8 cellular contexts compared by ENCODE assay signal in the genomic region with DNA sequence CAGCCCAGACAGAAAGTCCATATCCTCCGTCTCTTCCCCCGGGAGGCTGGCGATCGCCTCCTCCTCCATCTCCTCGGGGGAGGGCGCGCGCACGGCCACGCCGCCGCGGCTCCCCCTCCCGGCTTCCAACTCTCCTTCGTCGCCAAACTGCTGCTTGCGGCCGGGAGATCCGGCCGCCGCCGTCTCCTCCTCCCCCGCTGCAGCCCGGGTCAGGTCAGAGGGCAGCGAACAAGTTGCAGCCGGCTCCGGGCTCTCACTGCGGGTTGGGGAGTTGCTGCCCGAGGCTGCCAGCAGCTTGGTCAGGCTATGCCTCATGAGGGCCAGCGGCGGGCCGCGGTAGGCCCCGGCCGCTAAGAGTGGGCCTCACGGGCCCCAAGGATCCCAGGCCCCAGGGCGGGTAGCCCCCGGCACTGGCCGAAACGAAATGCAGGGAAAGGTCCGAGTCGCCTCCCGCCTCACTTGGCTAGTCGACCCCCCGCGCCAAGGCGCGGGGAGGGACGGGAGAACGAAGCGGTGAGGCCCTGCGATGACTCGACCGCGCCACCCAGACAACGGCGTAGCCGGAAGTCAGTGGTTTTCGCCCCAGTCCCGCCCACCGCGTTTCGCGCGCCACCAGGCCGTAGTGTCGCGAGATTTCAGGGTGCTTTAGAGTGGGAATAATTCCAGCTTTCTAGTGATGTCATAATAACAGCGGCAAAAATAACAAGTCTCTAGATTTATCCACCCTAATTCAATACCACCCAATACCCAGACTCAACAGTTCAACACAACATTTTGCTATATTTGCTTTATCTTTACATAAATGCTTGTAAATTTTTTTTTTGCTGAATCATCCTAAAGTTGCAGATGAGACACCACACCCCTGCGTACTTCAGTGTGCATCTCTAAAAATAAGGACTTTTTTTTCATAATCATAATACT. TPM values are rescaled to one million over a fixed set of nuclear protein-coding genes. Genes with fewer than 3 reads are reported as not detected.
DNase-seq lines count a peak whose midpoint lies in the region; FAIRE-seq and TF ChIP-seq lines count a peak whose summit lies in the region.

A gene with protein sequence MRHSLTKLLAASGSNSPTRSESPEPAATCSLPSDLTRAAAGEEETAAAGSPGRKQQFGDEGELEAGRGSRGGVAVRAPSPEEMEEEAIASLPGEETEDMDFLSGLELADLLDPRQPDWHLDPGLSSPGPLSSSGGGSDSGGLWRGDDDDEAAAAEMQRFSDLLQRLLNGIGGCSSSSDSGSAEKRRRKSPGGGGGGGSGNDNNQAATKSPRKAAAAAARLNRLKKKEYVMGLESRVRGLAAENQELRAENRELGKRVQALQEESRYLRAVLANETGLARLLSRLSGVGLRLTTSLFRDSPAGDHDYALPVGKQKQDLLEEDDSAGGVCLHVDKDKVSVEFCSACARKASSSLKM (minus strand): TSS at position 569 of the 921 bp plus-strand sequence. CDS start 254 bp downstream, at position 315.

- H3K36me3 Mint-ChIP-seq in activated naive CD4-positive, alpha-beta T cell treated with anti-CD3 and anti-CD28 coated beads for 36 hours (ENCODE audit: low read depth) = peaks cover 39% of the 10 kb centered on the region

- FAIRE-seq in frontal cortex (lab: Jason Lieb, UNC) = no peak

- peak within 1 kb of the TSS; percentile 92 for H3K27ac ChIP-seq in neutrophil
- H3K27ac ChIP-seq in substantia nigra (ENCODE audit: low read depth, low read length, poor library complexity, severe bottlenecking) = peak within 1 kb of the TSS; percentile 96

- no peaks in the 10 kb centered on the region for H3K9me3 Mint-ChIP-seq in activated naive CD4-positive, alpha-beta T cell treated with anti-CD3 and anti-CD28 coated beads for 36 hours

- H3K9me3 ChIP-seq in neutrophil = no peaks in the 10 kb centered on the region

- peaks cover 23 to 28% of the 10 kb centered on the region in 2 experiments for H3K4me1 ChIP-seq in neutrophil (ENCODE audit: control insufficient read depth in 1 of 2, insufficient read depth in 1 of 2, low read depth in 1 of 2, low read length in 1 of 2)

- H3K36me3 ChIP-seq in neutrophil = peaks cover 8% of the 10 kb centered on the region

- peak within 1 kb of the TSS; percentile 96 for H3K27ac Mint-ChIP-seq in activated naive CD4-positive, alpha-beta T cell treated with anti-CD3 and anti-CD28 coated beads for 36 hours

- CTCF ChIA-PET in activated naive CD4-positive, alpha-beta T cell treated with anti-CD3 and anti-CD28 coated beads for 36 hours (lab: Charles Lee) = interaction anchor here (0.6 to 1.9 kb wide), 4 partner anchors 35 to 151 kb away, joined by 3 to 4 read pairs (median 3); no protein-coding TSS in a partner anchor

- no peaks in the 10 kb centered on the region for H3K27me3 Mint-ChIP-seq in activated naive CD4-positive, alpha-beta T cell treated with anti-CD3 and anti-CD28 coated beads for 36 hours (ENCODE audit: low read depth)

- no peaks in the 10 kb centered on the region for H3K27me3 ChIP-seq in neutrophil

- H3K4me3 ChIP-seq in HFF-Myc (replicated peaks; ENCODE audit: low read depth, low read length) (peak within 1 kb of the TSS; percentile 75), neutrophil (ENCODE audit: low read depth in 1 of 2, low read length in 1 of 2) (peak within 1 kb of the TSS; percentile 89 to 95)

- peaks cover 23% of the 10 kb centered on the region for H3K4me1 Mint-ChIP-seq in activated naive CD4-positive, alpha-beta T cell treated with anti-CD3 and anti-CD28 coated beads for 36 hours (ENCODE audit: low read depth)

- peak; percentile 94 for DNase-seq in GM03348 (ENCODE audit: low spot score)
- DNase-seq in HFF-Myc (ENCODE audit: extremely low read depth, low read depth) = peak; percentile 79
- DNase-seq in NAMALWA (ENCODE audit: low spot score) = peak; percentile 97
- DNase-seq in SK-N-DZ (ENCODE audit: low spot score) = peak; percentile 95
- DNase-seq in activated naive CD4-positive, alpha-beta T cell treated with anti-CD3 and anti-CD28 coated beads for 36 hours = peak; percentile 98
- DNase-seq in frontal cortex (ENCODE audit: low spot score in 2 of 2) = peak; percentile 90 to 91
- DNase-seq in substantia nigra (lab: John Stamatoyannopoulos, UW) = peak; percentile 58 to 98 (median 88)

- no peak for TF ChIP-seq CTCF in HFF-Myc (IDR thresholded peaks at IDR 0.05; ENCODE audit: low read depth, low read length, missing control alignments)
- TF ChIP-seq CTCF in neutrophil (IDR thresholded peaks at IDR 0.05) = no peak

- intact Hi-C loops in activated naive CD4-positive, alpha-beta T cell treated with anti-CD3 and anti-CD28 coated beads for 36 hours (cut with micrococcal nuclease) = loop anchor here (1.0 to 2.0 kb wide), 15 partner anchors 17 to 1141 kb away; a partner anchor contains a TSS

- H3K4me3 Mint-ChIP-seq in activated naive CD4-positive, alpha-beta T cell treated with anti-CD3 and anti-CD28 coated beads for 36 hours = peak within 1 kb of the TSS; percentile 98

RNA-seq across cellular contexts. Expression of the gene that starts here (rescaled TPM):
- 121 and 122 TPM in 2 replicates for polyA plus RNA-seq in SK-N-DZ (2014; cell fraction: cytosol; rRNA removed)
- polyA plus RNA-seq in SK-N-DZ (2014; cell fraction: nucleus; rRNA removed) = 382 and 397 TPM in 2 replicates
- 10 to 100 TPM; 53.3 to 53.9 TPM for total RNA-seq in activated naive CD4-positive, alpha-beta T cell treated with anti-CD3 and anti-CD28 coated beads for 36 hours
- 78.3 TPM for total RNA-seq in frontal cortex

Comparison
In these comparisons a context has a peak if more than half of its experiments do, and no peak if none do; other contexts are left out.
1. Peak in every context shown above with its lines: DNase-seq, H3K4me3 ChIP-seq and H3K27ac ChIP-seq.